ENCODE assay signal across 10 cellular contexts in genomic region chr1:8120693-8121260, GRCh38.
DNase-seq lines count a peak whose midpoint lies in the region; ATAC-seq, FAIRE-seq and TF ChIP-seq lines count a peak whose summit lies in the region.
"Had no signal": no experiment of that assay in that cellular context is flagged by ENCODE, and none has a peak within 500 bp of the region (broad histone marks: within the 10 kb centered on the region; RNA-seq: fewer than 3 reads in every experiment).

No MANE protein-coding gene starts in this region.

- TF ChIP-seq CTCF in endothelial cell of umbilical vein (IDR thresholded peaks at IDR 0.05; ENCODE audit: extremely low read depth in 1 of 2, insufficient read depth in 1 of 2, low read depth in 1 of 2, low read length in 2 of 2) (no peak), neural crest cell (conservative IDR thresholded peaks at IDR 0.05) (no peak)

- no peak for FAIRE-seq in endothelial cell of umbilical vein (lab: Jason Lieb, UNC)

- peak overlapping the region; percentile 90 for H3K9ac ChIP-seq in endothelial cell of umbilical vein (replicated peaks; ENCODE audit: extremely low read depth, insufficient read depth, low read length)

- H3K79me2 ChIP-seq in endothelial cell of umbilical vein (ENCODE audit: control insufficient read depth, insufficient read depth, low read length) = no peaks in the 10 kb centered on the region

- no peak overlapping the region for H3K4me3 ChIP-seq in CD4-positive, CD25-positive, alpha-beta regulatory T cell (ENCODE audit: low read depth, low read length)
- peak overlapping the region in 1 of 3 experiments; percentile 6 for H3K4me3 ChIP-seq in endothelial cell of umbilical vein (replicated peaks in 1 of 3; ENCODE audit: insufficient read depth in 1 of 3, low read depth in 1 of 3, low read length in 3 of 3)
- H3K4me3 ChIP-seq: HAP-1 had no signal

- H3K9me1 ChIP-seq in endothelial cell of umbilical vein (replicated peaks; ENCODE audit: control insufficient read depth, extremely low read depth, insufficient read depth, low read length) = no peaks in the 10 kb centered on the region

- peaks cover 4 to 15% (median 6%) of the 10 kb centered on the region in 4 donors for H3K4me1 Mint-ChIP-seq in CD4-positive, CD25-positive, alpha-beta regulatory T cell
- peaks cover 57% of the 10 kb centered on the region for H3K4me1 Mint-ChIP-seq in neural crest cell

- no peaks in the 10 kb centered on the region for H3K4me1 ChIP-seq in CD4-positive, CD25-positive, alpha-beta regulatory T cell (ENCODE audit: control insufficient read depth, insufficient read depth, low read length, poor library complexity, severe bottlenecking)
- H3K4me1 ChIP-seq in endothelial cell of umbilical vein (ENCODE audit: control insufficient read depth, extremely low read depth, insufficient read depth, low read length) = peaks cover 51% of the 10 kb centered on the region

- peaks cover 0 to 3% (median 0%) of the 10 kb centered on the region in 7 donors for H3K9me3 Mint-ChIP-seq in CD4-positive, CD25-positive, alpha-beta regulatory T cell
- H3K9me3 Mint-ChIP-seq in neural crest cell = peaks cover 9% of the 10 kb centered on the region

- H3K4me2 ChIP-seq in endothelial cell of umbilical vein (ENCODE audit: insufficient read depth, low read length) = peak overlapping the region; percentile 52

- H3K27ac Mint-ChIP-seq in CD4-positive, CD25-positive, alpha-beta regulatory T cell = peak overlapping the region in 2 of 3 donors; percentile 90 to 92
- H3K27ac Mint-ChIP-seq in neural crest cell (ENCODE audit: unreplicated experiment) = peak overlapping the region; percentile 93

- no peak overlapping the region for H2AFZ ChIP-seq in endothelial cell of umbilical vein (ENCODE audit: low read depth, low read length)

- H3K36me3 Mint-ChIP-seq in CD4-positive, CD25-positive, alpha-beta regulatory T cell = peaks cover 3% of the 10 kb centered on the region
- peaks cover 15% of the 10 kb centered on the region for H3K36me3 Mint-ChIP-seq in neural crest cell (ENCODE audit: low read depth)

- no peaks in the 10 kb centered on the region for H4K20me1 ChIP-seq in endothelial cell of umbilical vein (replicated peaks; ENCODE audit: control insufficient read depth, extremely low read depth, insufficient read depth, low read length)

- H3K9me3 ChIP-seq in CD4-positive, CD25-positive, alpha-beta regulatory T cell (ENCODE audit: control insufficient read depth in 2 of 2, low read length in 2 of 2) = no peaks in the 10 kb centered on the region
- H3K9me3 ChIP-seq in endothelial cell of umbilical vein (replicated peaks; ENCODE audit: control insufficient read depth, insufficient read depth, low read length) = no peaks in the 10 kb centered on the region
- H3K9me3 ChIP-seq: HAP-1 had no signal

- TSS peak; percentile 69 for BruUV-seq in endothelial cell of umbilical vein (replicated peaks; lab: Mats Ljungman, UMichigan)

- H3K27me3 ChIP-seq in CD4-positive, CD25-positive, alpha-beta regulatory T cell (ENCODE audit: control insufficient read depth, insufficient read depth, low read length) = no peaks in the 10 kb centered on the region
- H3K27me3 ChIP-seq in endothelial cell of umbilical vein (ENCODE audit: control insufficient read depth in 2 of 2, insufficient read depth in 2 of 2, low read length in 2 of 2) = no peaks in the 10 kb centered on the region

- dilution Hi-C loops in endothelial cell of umbilical vein (cut with MboI; ENCODE audit: extremely low pct_ligation_motif_present, low sequenced_read_pairs) = no loop called here

- POLR2A ChIA-PET in endothelial cell of umbilical vein (lab: Charles Lee) = interaction anchor here (1.0 to 3.4 kb wide), 6 partner anchors 13 to 106 kb away, joined by 3 to 19 read pairs (median 4); no protein-coding TSS in a partner anchor

- intact Hi-C loops in endothelial cell of umbilical vein (cut with micrococcal nuclease) = loop anchor here (1.0 to 2.0 kb wide), 7 partner anchors 23 to 118 kb away; partner anchors contain the start of gene ERRFI1

- H3K27me3 Mint-ChIP-seq in CD4-positive, CD25-positive, alpha-beta regulatory T cell = no peaks in the 10 kb centered on the region
- no peaks in the 10 kb centered on the region for H3K27me3 Mint-ChIP-seq in neural crest cell (ENCODE audit: low read depth)

- no peak for TF ChIP-seq POLR2A in endothelial cell of umbilical vein (IDR thresholded peaks at IDR 0.05; ENCODE audit: low read depth, low read length)

- peak overlapping the region in 2 of 4 donors; percentile 54 to 56 for H3K4me3 Mint-ChIP-seq in CD4-positive, CD25-positive, alpha-beta regulatory T cell
- peak overlapping the region; percentile 35 for H3K4me3 Mint-ChIP-seq in neural crest cell

- DNase-seq in CD4-positive, CD25-positive, alpha-beta regulatory T cell = no peak
- DNase-seq in MV-4-11 (lab: John Stamatoyannopoulos, UW) = peak; percentile 52
- DNase-seq in endothelial cell of umbilical vein (ENCODE audit: low read depth, low spot score) = peak; percentile 93
- no peak for DNase-seq in neural crest cell (ENCODE audit: low read depth, low spot score)
- DNase-seq in DMS53 treated with DMSO at 0.1 percent for 48 hours (lab: John Stamatoyannopoulos, UW; ENCODE audit: unreplicated experiment) = no peak
- DNase-seq: NCI-H1092 had no signal

- no peak for ATAC-seq in CD4-positive, CD25-positive, alpha-beta regulatory T cell (ENCODE audit: low read depth in 2 of 2)
- no peak for ATAC-seq in HG03442 (IDR thresholded peaks at IDR 0.05; ENCODE audit: unreplicated experiment)
- no peak for ATAC-seq in HG03108 (IDR thresholded peaks at IDR 0.05; ENCODE audit: unreplicated experiment)
- ATAC-seq in GM19324 (IDR thresholded peaks at IDR 0.05; ENCODE audit: low FRiP score, unreplicated experiment) = no peak

- CTCF ChIA-PET in endothelial cell of umbilical vein (lab: Charles Lee) = interaction anchor here (0.7 to 4.0 kb wide), 17 partner anchors 13 to 194 kb away, joined by 3 to 25 read pairs (median 5); no protein-coding TSS in a partner anchor

- H3K27ac ChIP-seq in CD4-positive, CD25-positive, alpha-beta regulatory T cell (ENCODE audit: insufficient read depth, low read length, poor library complexity, severe bottlenecking) = no peak overlapping the region
- peak overlapping the region; percentile 96 for H3K27ac ChIP-seq in endothelial cell of umbilical vein (ENCODE audit: insufficient read depth, low read depth, low read length)

- H3K36me3 ChIP-seq in CD4-positive, CD25-positive, alpha-beta regulatory T cell (ENCODE audit: control insufficient read depth, insufficient read depth, low read length) = no peaks in the 10 kb centered on the region
- H3K36me3 ChIP-seq in endothelial cell of umbilical vein (ENCODE audit: control insufficient read depth in 2 of 2, extremely low read depth in 1 of 2, insufficient read depth in 2 of 2, low read length in 2 of 2) = no peaks in the 10 kb centered on the region
- H3K36me3 ChIP-seq: HAP-1 had no signal

TF ChIP-seq in endothelial cell of umbilical vein, 7 proteins besides CTCF, POLR2A, EP300 and RAD21:
- TF ChIP-seq POLR2AphosphoS5 (IDR thresholded peaks at IDR 0.05; ENCODE audit: insufficient read depth, low read depth, low read length) = no peak
- no peak for TF ChIP-seq JUN (IDR thresholded peaks at IDR 0.05; ENCODE audit: borderline replicate concordance, insufficient read depth, insufficient read length, low read depth)
- TF ChIP-seq MYC (IDR thresholded peaks at IDR 0.05; ENCODE audit: low read depth, low read length) = no peak
- TF ChIP-seq EZH2 (IDR thresholded peaks at IDR 0.05; ENCODE audit: borderline replicate concordance, low read depth, low read length, severe bottlenecking) = no peak
- peak; percentile 86 for TF ChIP-seq GATA2 (IDR thresholded peaks at IDR 0.05; ENCODE audit: insufficient read depth, insufficient read length, low read depth, low read length)
- peak; percentile 10 for TF ChIP-seq MAX (IDR thresholded peaks at IDR 0.05; ENCODE audit: insufficient read depth, insufficient read length)
- no peak for TF ChIP-seq FOS (IDR thresholded peaks at IDR 0.05; ENCODE audit: borderline replicate concordance, insufficient read depth, low read length)
TF ChIP-seq in endothelial cell of umbilical vein: peak in this region for 2.

Comparison
In these comparisons a context has a peak if more than half of its experiments do, and no peak if none do; other contexts are left out.
1. DNase-seq: peak in MV-4-11 (single experiment) and endothelial cell of umbilical vein (single experiment); none in CD4-positive, CD25-positive, alpha-beta regulatory T cell (0 of 3), neural crest cell (single experiment) and DMS53 treated with DMSO at 0.1 percent for 48 hours (single experiment).